In the genomic region with DNA sequence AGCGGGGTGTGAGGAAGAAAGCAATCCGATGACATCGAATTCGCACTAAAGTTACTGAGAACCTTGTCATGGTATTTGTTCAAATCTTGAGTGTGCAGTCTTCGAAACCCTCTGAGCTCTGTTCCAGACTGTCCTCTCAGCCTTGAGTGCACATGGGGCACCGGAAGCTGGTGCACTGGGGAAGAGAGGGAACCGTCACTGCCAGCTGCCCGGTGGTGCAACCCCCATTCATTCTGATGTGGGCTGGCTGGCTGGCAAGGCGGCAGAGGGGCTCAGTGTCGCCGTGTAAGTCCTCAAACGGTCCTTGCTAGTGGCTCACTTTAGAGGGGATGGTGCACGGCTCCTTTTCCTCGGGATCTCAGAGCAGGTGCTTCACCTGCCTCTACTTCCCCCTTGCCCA, we compare ENCODE assay signal across 21 cellular contexts.
"Had no signal": no experiment of that assay in that cellular context is flagged by ENCODE, and none has a peak within 500 bp of the region (broad histone marks: within the 10 kb centered on the region; RNA-seq: fewer than 3 reads in every experiment).

No MANE protein-coding gene starts in this region.

- H3K36me3 ChIP-seq: MG63, SJCRH30 had no signal

- H3K4me3 Mint-ChIP-seq: IgD-negative memory B cell had no signal

- H3K27ac ChIP-seq: RWPE1, SJCRH30 had no signal

- H3K4me1 ChIP-seq: SJCRH30 had no signal

- H3K4me3 ChIP-seq: MG63, SJCRH30 had no signal

- ATAC-seq: Panc1 had no signal

- H3K27me3 ChIP-seq: MG63, SJCRH30 had no signal

- DNase-seq: MG63, NCI-H1092, NCI-H1105 treated with DMSO at 0.1 percent for 48 hours, NCI-H1417 treated with DMSO at 0.1 percent for 48 hours, NCI-H146, NCI-H1694 treated with DMSO at 0.1 percent for 48 hours, NCI-H1930, NCI-H2081, NCI-H2107, NCI-H226, NCI-H446, NCI-H510A, NCI-H524 treated with DMSO at 0.1 percent for 48 hours, NCI-H69, NCI-H774, SHP77 treated with DMSO at 0.1 percent for 48 hours, SJCRH30, SW 1271 had no signal

- H3K36me3 Mint-ChIP-seq: IgD-negative memory B cell had no signal

- H3K27ac Mint-ChIP-seq: IgD-negative memory B cell had no signal

- H3K9me3 ChIP-seq: MG63, SJCRH30 had no signal
